11 cellular contexts compared by ENCODE assay signal in genomic region chr15:99016680-99017321, GRCh38. TPM values are rescaled to one million over a fixed set of nuclear protein-coding genes. Genes with fewer than 3 reads are reported as not detected.
DNase-seq lines count a peak whose midpoint lies in the region; ATAC-seq and TF ChIP-seq lines count a peak whose summit lies in the region.
"Had no signal": no experiment of that assay in that cellular context is flagged by ENCODE, and none has a peak within 500 bp of the region (broad histone marks: within the 10 kb centered on the region; RNA-seq: fewer than 3 reads in every experiment).

No MANE protein-coding gene starts in this region.

- H3K36me3 Mint-ChIP-seq in naive B cell, result no peaks in the 10 kb centered on the region

- peak overlapping the region in 5 of 8 donors; percentile 12 to 63 (median 45) for H3K4me3 Mint-ChIP-seq in naive B cell

- TF ChIP-seq CTCF in mammary epithelial cell (conservative IDR thresholded peaks at IDR 0.05 in 1 of 2, IDR thresholded peaks at IDR 0.05 in 1 of 2; ENCODE audit: extremely low read depth in 1 of 2, insufficient read depth in 1 of 2, low read depth in 1 of 2, low read length in 2 of 2), result no peak

- CTCF ChIA-PET in mammary epithelial cell (lab: Charles Lee; ENCODE audit: low non-redundant PET), result no interaction called here

- intact Hi-C loops in mammary epithelial cell (cut with micrococcal nuclease), result no loop called here

- H2AFZ ChIP-seq in mammary epithelial cell (ENCODE audit: low read depth, low read length), result no peak overlapping the region

- no peak overlapping the region for H3K9ac ChIP-seq in mammary epithelial cell (ENCODE audit: insufficient read depth, low read length)

- BruUV-seq in mammary epithelial cell (replicated peaks; lab: Mats Ljungman, UMichigan), result no TSS peak

- peak overlapping the region; percentile 98 for H3K27ac ChIP-seq in KOPT-K1 (ENCODE audit: low read depth, low read length, poor library complexity, severe bottlenecking)
- no peak overlapping the region for H3K27ac ChIP-seq in mammary epithelial cell (ENCODE audit: insufficient read depth, low read depth, low read length)

- H4K20me1 ChIP-seq in mammary epithelial cell (ENCODE audit: insufficient read depth, low read length), result no peaks in the 10 kb centered on the region

- no peaks in the 10 kb centered on the region for H3K9me3 ChIP-seq in KOPT-K1 (ENCODE audit: insufficient read depth, low read length, poor library complexity, severe bottlenecking)
- no peaks in the 10 kb centered on the region for H3K9me3 ChIP-seq in mammary epithelial cell (replicated peaks; ENCODE audit: insufficient read depth, low read length)

- H3K27me3 Mint-ChIP-seq in naive B cell, result peaks cover 41 to 44% (median 44%) of the 10 kb centered on the region in 3 donors

- no peaks in the 10 kb centered on the region for H3K79me2 ChIP-seq in mammary epithelial cell (ENCODE audit: insufficient read depth, low read length)

- dilution Hi-C loops in mammary epithelial cell (cut with HindIII; ENCODE audit: low sequenced_read_pairs), result no loop called here

- H3K4me2 ChIP-seq in mammary epithelial cell (ENCODE audit: insufficient read depth, low read depth, low read length), result no peak overlapping the region

- H3K9me3 Mint-ChIP-seq in naive B cell, result no peaks in the 10 kb centered on the region
- H3K9me3 Mint-ChIP-seq: activated T-cell treated with anti-CD3 and anti-CD28 coated beads, Interleukin-2, amount 50 U/mL, for 72 hours had no signal

- H3K27ac Mint-ChIP-seq in naive B cell, result no peak overlapping the region
- H3K27ac Mint-ChIP-seq: activated T-cell treated with anti-CD3 and anti-CD28 coated beads, Interleukin-2, amount 50 U/mL, for 72 hours had no signal

- no peak for ATAC-seq in naive B cell (ENCODE audit: low read depth in 2 of 2)
- no peak for ATAC-seq in GM19452 (IDR thresholded peaks at IDR 0.05; ENCODE audit: unreplicated experiment)
- ATAC-seq: activated T-cell treated with anti-CD3 and anti-CD28 coated beads, Interleukin-2, amount 50 U/mL, for 72 hours had no signal

- H3K36me3 ChIP-seq in KOPT-K1 (ENCODE audit: insufficient read depth, low read length), result peaks cover 12% of the 10 kb centered on the region
- no peaks in the 10 kb centered on the region for H3K36me3 ChIP-seq in mammary epithelial cell (ENCODE audit: insufficient read depth, low read length)

- peak; percentile 90 for DNase-seq in EH (ENCODE audit: low read depth)
- DNase-seq in mammary epithelial cell, result peak; percentile 67
- DNase-seq in naive B cell, result no peak
- no peak for DNase-seq in retina
- DNase-seq in globus pallidus (ENCODE audit: low spot score), result no peak
- no peak for DNase-seq in COR-L47 (lab: John Stamatoyannopoulos, UW)
- DNase-seq: activated T-cell treated with anti-CD3 and anti-CD28 coated beads, Interleukin-2, amount 50 U/mL, for 72 hours; RPMI8226 had no signal

- H3K27me3 ChIP-seq in mammary epithelial cell (ENCODE audit: insufficient read depth, low read length), result no peaks in the 10 kb centered on the region

- H3K4me1 Mint-ChIP-seq in naive B cell, result peaks cover 4 to 8% (median 4%) of the 10 kb centered on the region in 3 donors

- no peak overlapping the region for H3K4me3 ChIP-seq in mammary epithelial cell (replicated peaks in 1 of 3; ENCODE audit: insufficient read depth in 1 of 3, low read depth in 2 of 3, low read length in 3 of 3)

- H3K4me1 ChIP-seq in mammary epithelial cell (ENCODE audit: insufficient read depth, low read length), result peaks cover 14% of the 10 kb centered on the region

- in situ Hi-C loops in mammary epithelial cell (cut with MboI; ENCODE audit: low sequenced_read_pairs in 2 of 2), result no loop called here

- 83% methylated on average over 10 of the region's 10 CpGs for WGBS in mammary epithelial cell (ENCODE audit: low coverage, missing lambda C conversion rate)

RNA-seq across cellular contexts. Expression of gene PGPEP1L, which starts 9.2 kb away (rescaled TPM):
- total RNA-seq in mammary epithelial cell, result not detected
- not detected for polyA plus RNA-seq in mammary epithelial cell
- polyA minus RNA-seq in mammary epithelial cell, result not detected
- not detected for polyA plus RNA-seq in naive B cell (ENCODE audit: low read depth in 6 of 6)
- total RNA-seq: activated T-cell treated with anti-CD3 and anti-CD28 coated beads, Interleukin-2, amount 50 U/mL, for 72 hours; epithelial cell of proximal tubule had no signal

Comparison
In these comparisons a context has a peak if more than half of its experiments do, and no peak if none do; other contexts are left out.
1. DNase-seq: peak in EH (single experiment) and mammary epithelial cell (single experiment); none in naive B cell (single experiment), retina (single experiment), globus pallidus (single experiment) and COR-L47 (single experiment).